ENCODE assay signal across 8 cellular contexts in genomic region chr7:98870071-98870651, GRCh38. TPM values are rescaled to one million over a fixed set of nuclear protein-coding genes. Genes with fewer than 3 reads are reported as not detected.
DNase-seq lines count a peak whose midpoint lies in the region; ATAC-seq, FAIRE-seq and TF ChIP-seq lines count a peak whose summit lies in the region.

No MANE protein-coding gene starts in this region.

- no peak overlapping the region for H2AFZ ChIP-seq in endothelial cell of umbilical vein (ENCODE audit: low read depth, low read length)

- no peaks in the 10 kb centered on the region for H3K36me3 ChIP-seq in endothelial cell of umbilical vein (ENCODE audit: control insufficient read depth in 2 of 2, extremely low read depth in 1 of 2, insufficient read depth in 2 of 2, low read length in 2 of 2)

- TF ChIP-seq CTCF in GM12875 (IDR thresholded peaks at IDR 0.05; ENCODE audit: borderline replicate concordance, insufficient read depth, low read depth, low read length) (no peak), endothelial cell of umbilical vein (IDR thresholded peaks at IDR 0.05; ENCODE audit: extremely low read depth in 1 of 2, insufficient read depth in 1 of 2, low read depth in 1 of 2, low read length in 2 of 2) (no peak), nephron progenitor cell (IDR thresholded peaks at IDR 0.05) (no peak)

- H3K4me3 Mint-ChIP-seq in nephron progenitor cell: peak overlapping the region; percentile 83
- peak overlapping the region; percentile 72 for H3K4me3 Mint-ChIP-seq in stimulated activated naive CD8-positive, alpha-beta T cell treated with anti-CD3 and anti-CD28 coated beads, Interleukin-15, Interleukin-2, amounts not matched to agents 100 ng/mL and 50 ng/mL, for 24 hours

- no peak for TF ChIP-seq POLR2A in endothelial cell of umbilical vein (IDR thresholded peaks at IDR 0.05; ENCODE audit: low read depth, low read length)

- H3K4me1 ChIP-seq in endothelial cell of umbilical vein (ENCODE audit: control insufficient read depth, extremely low read depth, insufficient read depth, low read length): no peaks in the 10 kb centered on the region

- DNase-seq in NCI-H2227 treated with DMSO at 0.1 percent for 48 hours (lab: John Stamatoyannopoulos, UW) (peak; percentile 44), endothelial cell of umbilical vein (ENCODE audit: low read depth, low spot score) (no peak), nephron progenitor cell (peak; percentile 72), cortex of kidney (lab: John Stamatoyannopoulos, UW) (no peak)
- peak; percentile 79 for DNase-seq in activated CD8-positive, alpha-beta memory T cell treated with anti-CD3 and anti-CD28 coated beads, Interleukin-2, amount 50 U/mL, for 48 hours

- no peak overlapping the region for H3K27ac Mint-ChIP-seq in nephron progenitor cell
- no peak overlapping the region for H3K27ac Mint-ChIP-seq in stimulated activated naive CD8-positive, alpha-beta T cell treated with anti-CD3 and anti-CD28 coated beads, Interleukin-15, Interleukin-2, amounts not matched to agents 100 ng/mL and 50 ng/mL, for 24 hours

- no peaks in the 10 kb centered on the region for H3K9me1 ChIP-seq in endothelial cell of umbilical vein (replicated peaks; ENCODE audit: control insufficient read depth, extremely low read depth, insufficient read depth, low read length)

- ATAC-seq in HG02678 (IDR thresholded peaks at IDR 0.05; ENCODE audit: unreplicated experiment): peak; percentile 65

- H3K9me3 Mint-ChIP-seq in nephron progenitor cell: no peaks in the 10 kb centered on the region
- H3K9me3 Mint-ChIP-seq in stimulated activated naive CD8-positive, alpha-beta T cell treated with anti-CD3 and anti-CD28 coated beads, Interleukin-15, Interleukin-2, amounts not matched to agents 100 ng/mL and 50 ng/mL, for 24 hours: no peaks in the 10 kb centered on the region

- CTCF ChIA-PET in endothelial cell of umbilical vein (lab: Charles Lee): interaction anchor here (0.5 to 1.0 kb wide), 2 partner anchors 32 to 230 kb away, joined by 3 read pairs; no protein-coding TSS in a partner anchor

- POLR2A ChIA-PET in endothelial cell of umbilical vein (lab: Charles Lee): no interaction called here

- no TSS peak for BruUV-seq in endothelial cell of umbilical vein (replicated peaks; lab: Mats Ljungman, UMichigan)

- H3K27me3 Mint-ChIP-seq in nephron progenitor cell (ENCODE audit: low read depth, poor library complexity): peaks cover 59% of the 10 kb centered on the region
- H3K27me3 Mint-ChIP-seq in stimulated activated naive CD8-positive, alpha-beta T cell treated with anti-CD3 and anti-CD28 coated beads, Interleukin-15, Interleukin-2, amounts not matched to agents 100 ng/mL and 50 ng/mL, for 24 hours: peaks cover 9% of the 10 kb centered on the region

- H4K20me1 ChIP-seq in endothelial cell of umbilical vein (replicated peaks; ENCODE audit: control insufficient read depth, extremely low read depth, insufficient read depth, low read length): no peaks in the 10 kb centered on the region

- H3K27me3 ChIP-seq in endothelial cell of umbilical vein (ENCODE audit: control insufficient read depth in 2 of 2, insufficient read depth in 2 of 2, low read length in 2 of 2): peaks cover 23 to 24% of the 10 kb centered on the region in 2 experiments

- intact Hi-C loops in endothelial cell of umbilical vein (cut with micrococcal nuclease): no loop called here

- H3K79me2 ChIP-seq in endothelial cell of umbilical vein (ENCODE audit: control insufficient read depth, insufficient read depth, low read length): no peaks in the 10 kb centered on the region

- H3K4me2 ChIP-seq in endothelial cell of umbilical vein (ENCODE audit: insufficient read depth, low read length): peak overlapping the region; percentile 21

- dilution Hi-C loops in endothelial cell of umbilical vein (cut with MboI; ENCODE audit: extremely low pct_ligation_motif_present, low sequenced_read_pairs): no loop called here

- H3K4me3 ChIP-seq in GM12875 (ENCODE audit: low read depth, low read length): peak overlapping the region; percentile 16
- peak overlapping the region in 1 of 3 experiments; percentile 19 for H3K4me3 ChIP-seq in endothelial cell of umbilical vein (replicated peaks in 1 of 3; ENCODE audit: insufficient read depth in 1 of 3, low read depth in 1 of 3, low read length in 3 of 3)

- no peak overlapping the region for H3K9ac ChIP-seq in endothelial cell of umbilical vein (replicated peaks; ENCODE audit: extremely low read depth, insufficient read depth, low read length)

- H3K4me1 Mint-ChIP-seq in nephron progenitor cell: peaks cover 11% of the 10 kb centered on the region
- no peaks in the 10 kb centered on the region for H3K4me1 Mint-ChIP-seq in stimulated activated naive CD8-positive, alpha-beta T cell treated with anti-CD3 and anti-CD28 coated beads, Interleukin-15, Interleukin-2, amounts not matched to agents 100 ng/mL and 50 ng/mL, for 24 hours (ENCODE audit: low read depth)

- H3K27ac ChIP-seq in endothelial cell of umbilical vein (ENCODE audit: insufficient read depth, low read depth, low read length): no peak overlapping the region

- FAIRE-seq in endothelial cell of umbilical vein (lab: Jason Lieb, UNC): no peak

- H3K9me3 ChIP-seq in endothelial cell of umbilical vein (replicated peaks; ENCODE audit: control insufficient read depth, insufficient read depth, low read length): no peaks in the 10 kb centered on the region

- H3K36me3 Mint-ChIP-seq in nephron progenitor cell (ENCODE audit: low read depth): no peaks in the 10 kb centered on the region
- H3K36me3 Mint-ChIP-seq in stimulated activated naive CD8-positive, alpha-beta T cell treated with anti-CD3 and anti-CD28 coated beads, Interleukin-15, Interleukin-2, amounts not matched to agents 100 ng/mL and 50 ng/mL, for 24 hours (ENCODE audit: low read depth): no peaks in the 10 kb centered on the region

TF ChIP-seq in endothelial cell of umbilical vein, 7 proteins besides CTCF, POLR2A, EP300 and RAD21:
- TF ChIP-seq EZH2 (IDR thresholded peaks at IDR 0.05; ENCODE audit: borderline replicate concordance, low read depth, low read length, severe bottlenecking): peak; percentile 15
- no peak for TF ChIP-seq MYC (IDR thresholded peaks at IDR 0.05; ENCODE audit: low read depth, low read length)

RNA-seq across cellular contexts. Expression of gene TMEM130, which starts 0.3 kb away (rescaled TPM):
- total RNA-seq in endothelial cell of umbilical vein: not detected in 2 replicates
- polyA plus RNA-seq in endothelial cell of umbilical vein: not detected in 2 replicates
- polyA plus RNA-seq in endothelial cell of umbilical vein (2011; cell fraction: cytosol; rRNA removed): not detected in 2 replicates
- not detected in 2 replicates for polyA plus RNA-seq in endothelial cell of umbilical vein (2011; cell fraction: nucleus; rRNA removed)
- polyA plus RNA-seq in endothelial cell of umbilical vein (2012): not detected in 2 replicates
- not detected in 2 replicates for polyA minus RNA-seq in endothelial cell of umbilical vein
- not detected for polyA minus RNA-seq in endothelial cell of umbilical vein (2011; cell fraction: cytosol; rRNA and poly(A)+ RNA removed)
- polyA minus RNA-seq in endothelial cell of umbilical vein (2011; cell fraction: nucleus; rRNA and poly(A)+ RNA removed): not detected in 2 replicates

RNA-seq across cellular contexts. Expression of gene TRRAP, which starts 8.2 kb away (rescaled TPM):
- 39.8 and 45.8 TPM in 2 replicates for total RNA-seq in endothelial cell of umbilical vein
- polyA plus RNA-seq in endothelial cell of umbilical vein: 19.4 and 21.8 TPM in 2 replicates
- 21.0 and 22.2 TPM in 2 replicates for polyA plus RNA-seq in endothelial cell of umbilical vein (2011; cell fraction: cytosol; rRNA removed)
- 51.0 and 56.4 TPM in 2 replicates for polyA plus RNA-seq in endothelial cell of umbilical vein (2011; cell fraction: nucleus; rRNA removed)
- polyA plus RNA-seq in endothelial cell of umbilical vein (2012): 20.4 and 23.6 TPM in 2 replicates
- polyA minus RNA-seq in endothelial cell of umbilical vein: 64.6 and 76.9 TPM in 2 replicates
- polyA minus RNA-seq in endothelial cell of umbilical vein (2011; cell fraction: cytosol; rRNA and poly(A)+ RNA removed): 27.4 TPM
- polyA minus RNA-seq in endothelial cell of umbilical vein (2011; cell fraction: nucleus; rRNA and poly(A)+ RNA removed): 84.0 and 89.3 TPM in 2 replicates

Comparison
In these comparisons a context has a peak if more than half of its experiments do, and no peak if none do; other contexts are left out.
1. DNase-seq: peak in NCI-H2227 treated with DMSO at 0.1 percent for 48 hours (single experiment), activated CD8-positive, alpha-beta memory T cell treated with anti-CD3 and anti-CD28 coated beads, Interleukin-2, amount 50 U/mL, for 48 hours (single experiment) and nephron progenitor cell (single experiment); none in endothelial cell of umbilical vein (single experiment) and cortex of kidney (single experiment).